Comparison of ENCODE assay signal across 1 cellular context in genomic region chr2:64629875-64630274, GRCh38.
TF ChIP-seq lines count a peak whose summit lies in the region.

No MANE protein-coding gene starts in this region.

TF ChIP-seq in HCT116, 20 proteins besides CTCF, POLR2A, EP300 and RAD21 (continued from another document):
- TF ChIP-seq CBX3 (IDR thresholded peaks at IDR 0.05; ENCODE audit: low read depth) = no peak
- TF ChIP-seq REST (IDR thresholded peaks at IDR 0.05; ENCODE audit: low read depth) = no peak
- no peak for TF ChIP-seq ELF1 (IDR thresholded peaks at IDR 0.05; ENCODE audit: borderline replicate concordance, low read depth)
- TF ChIP-seq, protein P1, sequence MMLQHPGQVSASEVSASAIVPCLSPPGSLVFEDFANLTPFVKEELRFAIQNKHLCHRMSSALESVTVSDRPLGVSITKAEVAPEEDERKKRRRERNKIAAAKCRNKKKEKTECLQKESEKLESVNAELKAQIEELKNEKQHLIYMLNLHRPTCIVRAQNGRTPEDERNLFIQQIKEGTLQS (IDR thresholded peaks at IDR 0.05) = no peak
- peak; percentile 23; the same call in 1 of the 2 replicates for TF ChIP-seq POLR2AphosphoS5 (IDR thresholded peaks at IDR 0.05; ENCODE audit: low read depth, low read length)
